1 cellular context compared by ENCODE assay signal in the genomic region with DNA sequence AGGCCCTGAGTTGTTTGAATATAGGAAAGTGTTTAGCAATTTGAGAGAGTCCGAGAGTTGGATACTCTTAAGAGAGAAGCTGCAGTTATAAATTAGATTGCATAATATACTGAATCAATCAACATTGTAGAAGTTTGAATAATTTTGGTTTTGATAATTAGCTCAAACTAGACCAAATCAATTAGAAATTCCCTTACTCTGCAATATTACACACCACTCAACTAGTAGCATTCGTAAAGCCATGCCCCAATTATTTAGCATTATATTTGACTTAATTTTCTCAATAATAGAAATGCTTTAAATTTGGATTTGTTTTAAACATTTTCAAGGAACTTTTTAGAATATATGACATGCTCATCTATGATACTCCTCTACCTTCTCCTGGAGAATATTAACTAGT.
TF ChIP-seq lines count a peak whose summit lies in the region.

No MANE protein-coding gene starts in this region.

TF ChIP-seq in K562, 482 proteins besides CTCF, POLR2A, EP300 and RAD21:
- TF ChIP-seq, protein P1, sequence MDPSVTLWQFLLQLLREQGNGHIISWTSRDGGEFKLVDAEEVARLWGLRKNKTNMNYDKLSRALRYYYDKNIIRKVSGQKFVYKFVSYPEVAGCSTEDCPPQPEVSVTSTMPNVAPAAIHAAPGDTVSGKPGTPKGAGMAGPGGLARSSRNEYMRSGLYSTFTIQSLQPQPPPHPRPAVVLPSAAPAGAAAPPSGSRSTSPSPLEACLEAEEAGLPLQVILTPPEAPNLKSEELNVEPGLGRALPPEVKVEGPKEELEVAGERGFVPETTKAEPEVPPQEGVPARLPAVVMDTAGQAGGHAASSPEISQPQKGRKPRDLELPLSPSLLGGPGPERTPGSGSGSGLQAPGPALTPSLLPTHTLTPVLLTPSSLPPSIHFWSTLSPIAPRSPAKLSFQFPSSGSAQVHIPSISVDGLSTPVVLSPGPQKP (CRISPR knock-in tag; IDR thresholded peaks at IDR 0.05) = no peak
- TF ChIP-seq, protein P2, sequence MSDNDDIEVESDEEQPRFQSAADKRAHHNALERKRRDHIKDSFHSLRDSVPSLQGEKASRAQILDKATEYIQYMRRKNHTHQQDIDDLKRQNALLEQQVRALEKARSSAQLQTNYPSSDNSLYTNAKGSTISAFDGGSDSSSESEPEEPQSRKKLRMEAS (CRISPR knock-in tag; IDR thresholded peaks at IDR 0.05) = no peak
- TF ChIP-seq MAFG (tag; conservative IDR thresholded peaks at IDR 0.05) = peak; percentile 51
- TF ChIP-seq, protein P3, sequence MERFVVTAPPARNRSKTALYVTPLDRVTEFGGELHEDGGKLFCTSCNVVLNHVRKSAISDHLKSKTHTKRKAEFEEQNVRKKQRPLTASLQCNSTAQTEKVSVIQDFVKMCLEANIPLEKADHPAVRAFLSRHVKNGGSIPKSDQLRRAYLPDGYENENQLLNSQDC (CRISPR knock-in tag; IDR thresholded peaks at IDR 0.05) = no peak
- TF ChIP-seq ZNF316 (IDR thresholded peaks at IDR 0.05) = peak; percentile 73
- TF ChIP-seq MAFF (IDR thresholded peaks at IDR 0.05; ENCODE audit: low read length) = peak; percentile 53; the same call in 1 of the 2 replicates
- peak; percentile 57 for TF ChIP-seq C11orf30 (IDR thresholded peaks at IDR 0.05; ENCODE audit: low read depth)
- no peak for TF ChIP-seq ZBTB1 (CRISPR knock-in tag; IDR thresholded peaks at IDR 0.05; ENCODE audit: borderline replicate concordance, low read depth)
